28 cellular contexts compared by ENCODE assay signal in genomic region chr20:1298166-1298565, GRCh38. TPM values are rescaled to one million over a fixed set of nuclear protein-coding genes. Genes with fewer than 3 reads are reported as not detected.
DNase-seq lines count a peak whose midpoint lies in the region; ATAC-seq, FAIRE-seq and TF ChIP-seq lines count a peak whose summit lies in the region.
"Had no signal": no experiment of that assay in that cellular context is flagged by ENCODE, and none has a peak within 500 bp of the region (broad histone marks: within the 10 kb centered on the region; RNA-seq: fewer than 3 reads in every experiment).

No MANE protein-coding gene starts in this region.

- TF ChIP-seq EP300 in HepG2 (IDR thresholded peaks at IDR 0.05; ENCODE audit: low read depth in 2 of 2, low read length in 2 of 2) (no peak), HepG2 (CRISPR knock-in tag; IDR thresholded peaks at IDR 0.05; ENCODE audit: borderline replicate concordance) (no peak), K562 (IDR thresholded peaks at IDR 0.05; ENCODE audit: low read length) (no peak)

- H3K27me3 ChIP-seq in HepG2 (ENCODE audit: control insufficient read depth in 1 of 2, insufficient read depth in 2 of 2, low read length in 2 of 2) = peaks cover 7 to 56% of the 10 kb centered on the region in 2 experiments; a peak in 2 of 5 replicates
- no peaks in the 10 kb centered on the region for H3K27me3 ChIP-seq in right lobe of liver
- H3K27me3 ChIP-seq in K562 (ENCODE audit: control insufficient read depth in 2 of 2, insufficient read depth in 2 of 2, low read length in 2 of 2) = no peaks in the 10 kb centered on the region
- H3K27me3 ChIP-seq: BE2C; BLaER1 treated with 17β-estradiol and CSF1 and Interleukin-3, amounts not matched to agents 10 nM and 100 nM had no signal

- TF ChIP-seq CTCF in HepG2 (CRISPR knock-in tag; IDR thresholded peaks at IDR 0.05) (no peak), right lobe of liver (IDR thresholded peaks at IDR 0.05) (no peak), K562 (IDR thresholded peaks at IDR 0.05 in 2 of 3, conservative IDR thresholded peaks at IDR 0.05 in 1 of 3; ENCODE audit: insufficient read depth in 2 of 3, low read depth in 1 of 3, low read length in 3 of 3) (no peak)

- FAIRE-seq in HepG2 (lab: Jason Lieb, UNC) = no peak
- FAIRE-seq in K562 (lab: Jason Lieb, UNC) = no peak
- FAIRE-seq: A549, D721Med, GM12891, GM18507, GM19239, H1 had no signal

- H3K27me3 Mint-ChIP-seq in memory B cell = no peaks in the 10 kb centered on the region
- H3K27me3 Mint-ChIP-seq: CD4-positive, alpha-beta T cell; CD8-positive, alpha-beta memory T cell had no signal

- POLR2A ChIA-PET in HepG2 (lab: Yijun Ruan, JAX) = no interaction called here
- POLR2A ChIA-PET in K562 (lab: Yijun Ruan, JAX) = no interaction called here

- CTCF ChIA-PET in HepG2 (lab: Yijun Ruan, JAX; ENCODE audit: low intra/inter-chr PET ratio, low total read pairs) = no interaction called here
- CTCF ChIA-PET in K562 (lab: Yijun Ruan, JAX; ENCODE audit: low intra/inter-chr PET ratio) = no interaction called here

- no peaks in the 10 kb centered on the region for H3K4me1 ChIP-seq in HepG2 (ENCODE audit: insufficient read depth, low read length)
- H3K4me1 ChIP-seq in right lobe of liver = no peaks in the 10 kb centered on the region
- H3K4me1 ChIP-seq in K562 (replicated peaks in 1 of 2; ENCODE audit: control insufficient read depth in 2 of 2, insufficient read depth in 2 of 2, low read length in 2 of 2) = peaks cover 3 to 17% of the 10 kb centered on the region in 2 experiments; a peak in 4 of 5 replicates
- H3K4me1 ChIP-seq: BE2C had no signal

- in situ Hi-C loops in HepG2 (cut with HindIII; ENCODE audit: extremely low pct_ligation_motif_present, low pct_unique_long_range_greater_than_20kb) (no loop called here), K562 (cut with MboI) (no loop called here)

- H3K4me3 Mint-ChIP-seq in memory B cell = no peak overlapping the region
- H3K4me3 Mint-ChIP-seq: CD14-positive monocyte; CD4-positive, alpha-beta T cell; CD8-positive, alpha-beta memory T cell had no signal

- H2AFZ ChIP-seq in HepG2 (ENCODE audit: low read length) (no peak overlapping the region), K562 (ENCODE audit: low read depth, low read length) (no peak overlapping the region)
- H2AFZ ChIP-seq: GM23248 had no signal

- no peaks in the 10 kb centered on the region for H3K9me1 ChIP-seq in K562 (ENCODE audit: control insufficient read depth, insufficient read depth, low read length)

- no peak for TF ChIP-seq POLR2A in HepG2 (IDR thresholded peaks at IDR 0.05; ENCODE audit: insufficient read depth in 1 of 2, low read depth in 2 of 2, low read length in 2 of 2)
- no peak for TF ChIP-seq POLR2A in right lobe of liver (IDR thresholded peaks at IDR 0.05)
- no peak for TF ChIP-seq POLR2A in K562 (conservative IDR thresholded peaks at IDR 0.05)

- peaks cover 8% of the 10 kb centered on the region for H3K4me1 Mint-ChIP-seq in memory B cell

- H3K4me2 ChIP-seq in HepG2 (ENCODE audit: low read depth, low read length) = no peak overlapping the region
- H3K4me2 ChIP-seq in K562 (ENCODE audit: insufficient read depth, low read length) = no peak overlapping the region
- H3K4me2 ChIP-seq: A549; BLaER1 treated with 17β-estradiol and CSF1 and Interleukin-3, amounts not matched to agents 10 nM and 100 nM had no signal

- no peaks in the 10 kb centered on the region for H3K9me3 Mint-ChIP-seq in memory B cell
- H3K9me3 Mint-ChIP-seq: CD14-positive monocyte; CD4-positive, alpha-beta T cell; CD8-positive, alpha-beta memory T cell had no signal

- peak overlapping the region; percentile 54 for H3K27ac Mint-ChIP-seq in memory B cell
- H3K27ac Mint-ChIP-seq: CD14-positive monocyte; CD4-positive, alpha-beta T cell had no signal

- H4K20me1 ChIP-seq in HepG2 (ENCODE audit: insufficient read depth, low read length) = no peaks in the 10 kb centered on the region
- H4K20me1 ChIP-seq in K562 (replicated peaks; ENCODE audit: control insufficient read depth, insufficient read depth, low read length) = no peaks in the 10 kb centered on the region; the same call in 1 of the 2 replicates
- H4K20me1 ChIP-seq: BLaER1 treated with 17β-estradiol and CSF1 and Interleukin-3, amounts not matched to agents 10 nM and 100 nM had no signal

- H3K27ac ChIP-seq in HepG2 (ENCODE audit: extremely low read length, insufficient read depth, low read length) (no peak overlapping the region), right lobe of liver (no peak overlapping the region), K562 (ENCODE audit: extremely low read depth, low read depth, low read length) (no peak overlapping the region)
- H3K27ac ChIP-seq: A549; BLaER1 treated with 17β-estradiol and CSF1 and Interleukin-3, amounts not matched to agents 10 nM and 100 nM; GM23248 had no signal

- 19% methylated on average over 5 of the region's 5 CpGs for WGBS in HepG2 (ENCODE audit: low lambda C conversion rate)
- 90% methylated on average over 5 of the region's 5 CpGs for WGBS in right lobe of liver (ENCODE audit: insufficient coverage, low coverage, low lambda C conversion rate, missing lambda C conversion rate)
- 55% methylated on average over 3 of the region's 5 CpGs for whole genome bisulfite sequencing in K562 (ENCODE audit: insufficient coverage, low coverage, missing lambda C conversion rate)

- no peaks in the 10 kb centered on the region for H3K36me3 ChIP-seq in HepG2 (replicated peaks in 1 of 2; ENCODE audit: control insufficient read depth in 1 of 2, insufficient read depth in 2 of 2, low read length in 2 of 2)
- no peaks in the 10 kb centered on the region for H3K36me3 ChIP-seq in right lobe of liver
- H3K36me3 ChIP-seq in K562 (ENCODE audit: control insufficient read depth, insufficient read depth, low read length) = no peaks in the 10 kb centered on the region; the same call in 2 of the 3 replicates
- H3K36me3 ChIP-seq: BE2C; BLaER1 treated with 17β-estradiol and CSF1 and Interleukin-3, amounts not matched to agents 10 nM and 100 nM had no signal

- H3K4me3 ChIP-seq in HepG2 (replicated peaks in 1 of 3; ENCODE audit: insufficient read depth in 1 of 3, low read depth in 2 of 3, low read length in 3 of 3) = no peak overlapping the region
- no peak overlapping the region for H3K4me3 ChIP-seq in right lobe of liver
- H3K4me3 ChIP-seq in K562 = no peak overlapping the region
- H3K4me3 ChIP-seq: A549; BLaER1 treated with 17β-estradiol and CSF1 and Interleukin-3, amounts not matched to agents 10 nM and 100 nM; GM23248 had no signal

- H3K36me3 Mint-ChIP-seq in memory B cell = no peaks in the 10 kb centered on the region
- H3K36me3 Mint-ChIP-seq: CD14-positive monocyte had no signal

- H3K9ac ChIP-seq in HepG2 (ENCODE audit: insufficient read depth, low read depth, low read length) (no peak overlapping the region), K562 (ENCODE audit: insufficient read depth in 1 of 2, low read depth in 2 of 2, low read length in 2 of 2) (no peak overlapping the region)
- H3K9ac ChIP-seq: BLaER1 treated with 17β-estradiol and CSF1 and Interleukin-3, amounts not matched to agents 10 nM and 100 nM; GM23248 had no signal

- no peak for TF ChIP-seq RAD21 in HepG2 (CRISPR knock-in tag; IDR thresholded peaks at IDR 0.05)
- TF ChIP-seq RAD21 in K562 (CRISPR knock-in tag; conservative IDR thresholded peaks at IDR 0.05 in 1 of 2, IDR thresholded peaks at IDR 0.05 in 1 of 2) = no peak

- BruUV-seq in HepG2 (replicated peaks; lab: Mats Ljungman, UMichigan) (no TSS peak), K562 (replicated peaks; lab: Mats Ljungman, UMichigan) (no TSS peak)

- intact Hi-C loops in HepG2 (cut with micrococcal nuclease; ENCODE audit: unreplicated experiment) = loop anchor here (10.0 kb wide), 1 partner anchor 413 kb away; no protein-coding TSS in a partner anchor
- intact Hi-C loops in right lobe of liver (cut with DNase I) = no loop called here
- intact Hi-C loops in K562 (cut with micrococcal nuclease) = no loop called here

- no peaks in the 10 kb centered on the region for H3K79me2 ChIP-seq in HepG2 (ENCODE audit: insufficient read depth, low read length)
- H3K79me2 ChIP-seq in K562 (ENCODE audit: control insufficient read depth, insufficient read depth, low read length) = no peaks in the 10 kb centered on the region

- H3K9me3 ChIP-seq in HepG2 (ENCODE audit: low read length) (no peaks in the 10 kb centered on the region), right lobe of liver (no peaks in the 10 kb centered on the region), K562 (replicated peaks; ENCODE audit: control insufficient read depth, insufficient read depth, low read depth, low read length) (no peaks in the 10 kb centered on the region)
- H3K9me3 ChIP-seq: A549; BE2C; BLaER1 treated with 17β-estradiol and CSF1 and Interleukin-3, amounts not matched to agents 10 nM and 100 nM had no signal

- ATAC-seq in HepG2 (no peak), right lobe of liver (no peak), K562 (no peak), memory B cell (ENCODE audit: low read depth) (no peak), GM19023 (IDR thresholded peaks at IDR 0.05; ENCODE audit: unreplicated experiment) (no peak)
- ATAC-seq: A549 had no signal

- DNase-seq in HepG2 (ENCODE audit: low spot score) (no peak), right lobe of liver (no peak), K562 (ENCODE audit: extremely low read depth in 1 of 4, low spot score in 3 of 4) (no peak), memory B cell (ENCODE audit: low spot score in 2 of 2) (no peak), GM03348 (ENCODE audit: low spot score) (no peak), NCI-H2081 treated with DMSO at 0.1 percent for 48 hours (lab: John Stamatoyannopoulos, UW) (no peak)
- DNase-seq: 8988T; ACHN; AML-193; BE2C; CD4-positive, alpha-beta T cell; CD8-positive, alpha-beta memory T cell; DMS 273 treated with DMSO at 0.1 percent for 48 hours; DMS79; EL; GDM1; GM23248; H7; HCEC 1CT had no signal

RNA-seq across cellular contexts. Expression of gene SDCBP2, which starts 30.8 kb away (rescaled TPM):
- total RNA-seq in HepG2 (2016; rRNA removed; fragmentation: Illumina TruSeq; extraction: Trizol) (0.87 and 1.2 TPM in 2 replicates), right lobe of liver (10 to 100 TPM in 3 of 6 experiments, 1 to 10 TPM in 3; 2.0 to 43.3 (median 16.6) TPM), K562 (2014; rRNA removed) (0.27 and 1.6 TPM in 2 replicates), K562 (2014; rRNA removed; fragmentation: Illumina TruSeq; extraction: Trizol) (0.77 and 0.80 TPM in 2 replicates), K562 (2015; rRNA removed; fragmentation: Illumina TruSeq; extraction: Trizol) (0.91 and 1.2 TPM in 2 replicates), K562 (2021) (1.0 and 1.2 TPM in 2 replicates)
- 0.79 and 0.91 TPM in 2 replicates for total RNA-seq in HepG2 (2016; cell fraction: cytosol; rRNA removed; fragmentation: Illumina TruSeq; extraction: Trizol; ENCODE audit: low read depth)
- total RNA-seq in HepG2 (2016; cell fraction: insoluble cytoplasmic fraction; rRNA removed; fragmentation: Illumina TruSeq; extraction: Trizol) = 0.89 and 1.1 TPM in 2 replicates
- total RNA-seq in HepG2 (2016; cell fraction: membrane; rRNA removed; fragmentation: Illumina TruSeq; extraction: Trizol) = 0.48 and 0.93 TPM in 2 replicates
- 0.66 and 0.81 TPM in 2 replicates for total RNA-seq in HepG2 (2016; cell fraction: nucleus; rRNA removed; fragmentation: Illumina TruSeq; extraction: Trizol)
- polyA plus RNA-seq in HepG2 (2011; rRNA removed) (2.4 and 2.9 TPM in 2 replicates), K562 (2011; rRNA removed) (0.71 and 2.1 TPM in 2 replicates), K562 (2014; fragmentation: Illumina TruSeq; extraction: Trizol) (0.97 and 1.3 TPM in 2 replicates), K562 (2014; fragmentation: Nextera tagmentation; extraction: Ambion mirVana) (under 1 TPM; 0.06 to 0.07 TPM), K562 (2014; rRNA removed) (1.2 and 1.3 TPM in 2 replicates)
- 2.5 and 3.1 TPM in 2 replicates for polyA plus RNA-seq in HepG2 (2011; cell fraction: cytosol; rRNA removed)
- 6.1 and 6.2 TPM in 2 replicates for polyA plus RNA-seq in HepG2 (2011; cell fraction: nucleus; rRNA removed)
- 2.1 and 4.3 TPM in 2 replicates for polyA plus RNA-seq in HepG2 (2012)
- 0.62 and 0.94 TPM in 2 replicates for polyA plus RNA-seq in HepG2 (2016; cell fraction: cytosol; fragmentation: Illumina TruSeq; extraction: Trizol; ENCODE audit: low read depth)
- polyA plus RNA-seq in HepG2 (2016; cell fraction: insoluble cytoplasmic fraction; fragmentation: Illumina TruSeq; extraction: Trizol; ENCODE audit: low read depth) = 0.67 and 0.96 TPM in 2 replicates
- 0.65 and 0.68 TPM in 2 replicates for polyA plus RNA-seq in HepG2 (2016; cell fraction: membrane; fragmentation: Illumina TruSeq; extraction: Trizol; ENCODE audit: low read depth)
- polyA plus RNA-seq in HepG2 (2016; cell fraction: nucleus; fragmentation: Illumina TruSeq; extraction: Trizol; ENCODE audit: insufficient read depth, low read depth) = 1.5 and 1.6 TPM in 2 replicates
- polyA minus RNA-seq in HepG2 (2011; rRNA and poly(A)+ RNA removed; ENCODE audit: low replicate concordance) = 0.42 and 0.92 TPM in 2 replicates
- 0.62 and 0.89 TPM in 2 replicates for polyA minus RNA-seq in HepG2 (2011; cell fraction: cytosol; rRNA and poly(A)+ RNA removed)
- polyA minus RNA-seq in HepG2 (2011; cell fraction: nucleus; rRNA and poly(A)+ RNA removed) = 0.37 and 0.64 TPM in 2 replicates
- 0.84 and 1.6 TPM in 2 replicates for total RNA-seq in K562 (2011; cell fraction: chromatin; rRNA removed; ENCODE audit: low replicate concordance)
- 1.6 and 1.7 TPM in 2 replicates for total RNA-seq in K562 (2011; cell fraction: nucleolus; rRNA removed)
- 1.4 and 1.8 TPM in 2 replicates for total RNA-seq in K562 (2011; cell fraction: nucleoplasm; rRNA removed)
- polyA plus RNA-seq in K562 (2011; cell fraction: cytosol; rRNA removed) = 1.6 and 2.3 TPM in 2 replicates
- polyA plus RNA-seq in K562 (2011; cell fraction: nucleus; rRNA removed) = 2.9 and 5.0 TPM in 2 replicates
- 0.92 and 1.1 TPM in 2 replicates for polyA plus RNA-seq in K562 (2012)
- 0.60 and 0.74 TPM in 2 replicates for polyA minus RNA-seq in K562 (2011; rRNA and poly(A)+ RNA removed)
- not detected in 2 replicates for polyA minus RNA-seq in K562 (2011; cell fraction: cytosol; rRNA and poly(A)+ RNA removed)
- polyA minus RNA-seq in K562 (2011; cell fraction: nucleus; rRNA and poly(A)+ RNA removed) = 0.54 and 0.56 TPM in 2 replicates

RNA-seq across cellular contexts. Expression of gene SNPH, which starts 32.1 kb away (rescaled TPM):
- total RNA-seq in HepG2 (2016; rRNA removed; fragmentation: Illumina TruSeq; extraction: Trizol) (0.09 TPM in 1 of 2 replicates, not detected in the other), right lobe of liver (under 1 TPM; 0.11 to 0.61 (median 0.12) TPM), K562 (2014; rRNA removed) (4.2 and 5.7 TPM in 2 replicates), K562 (2014; rRNA removed; fragmentation: Illumina TruSeq; extraction: Trizol) (0.80 and 0.98 TPM in 2 replicates), K562 (2015; rRNA removed; fragmentation: Illumina TruSeq; extraction: Trizol) (1.3 and 1.4 TPM in 2 replicates), K562 (2021) (3.9 TPM in 2 replicates)
- not detected in 2 replicates for total RNA-seq in HepG2 (2016; cell fraction: cytosol; rRNA removed; fragmentation: Illumina TruSeq; extraction: Trizol; ENCODE audit: low read depth)
- total RNA-seq in HepG2 (2016; cell fraction: insoluble cytoplasmic fraction; rRNA removed; fragmentation: Illumina TruSeq; extraction: Trizol) = 0.04 TPM in 1 of 2 replicates, not detected in the other
- 0.03 TPM in 1 of 2 replicates, not detected in the other for total RNA-seq in HepG2 (2016; cell fraction: membrane; rRNA removed; fragmentation: Illumina TruSeq; extraction: Trizol)
- 0.06 TPM in 2 replicates for total RNA-seq in HepG2 (2016; cell fraction: nucleus; rRNA removed; fragmentation: Illumina TruSeq; extraction: Trizol)
- polyA plus RNA-seq in HepG2 (2011; rRNA removed) (not detected in 2 replicates), K562 (2011; rRNA removed) (1.1 and 1.4 TPM in 2 replicates), K562 (2014; fragmentation: Illumina TruSeq; extraction: Trizol) (1.5 and 2.1 TPM in 2 replicates), K562 (2014; fragmentation: Nextera tagmentation; extraction: Ambion mirVana) (under 1 TPM; 0.03 to 0.08 TPM), K562 (2014; rRNA removed) (2.1 and 2.8 TPM in 2 replicates)
- polyA plus RNA-seq in HepG2 (2011; cell fraction: cytosol; rRNA removed) = not detected in 2 replicates
- 0.02 TPM in 1 of 2 replicates, not detected in the other for polyA plus RNA-seq in HepG2 (2011; cell fraction: nucleus; rRNA removed)
- not detected in 2 replicates for polyA plus RNA-seq in HepG2 (2012)
- polyA plus RNA-seq in HepG2 (2016; cell fraction: cytosol; fragmentation: Illumina TruSeq; extraction: Trizol; ENCODE audit: low read depth) = not detected in 2 replicates
- polyA plus RNA-seq in HepG2 (2016; cell fraction: insoluble cytoplasmic fraction; fragmentation: Illumina TruSeq; extraction: Trizol; ENCODE audit: low read depth) = not detected in 2 replicates
- polyA plus RNA-seq in HepG2 (2016; cell fraction: membrane; fragmentation: Illumina TruSeq; extraction: Trizol; ENCODE audit: low read depth) = not detected in 2 replicates
- polyA plus RNA-seq in HepG2 (2016; cell fraction: nucleus; fragmentation: Illumina TruSeq; extraction: Trizol; ENCODE audit: insufficient read depth, low read depth) = 0.12 TPM in 1 of 2 replicates, not detected in the other
- 0.02 and 0.10 TPM in 2 replicates for polyA minus RNA-seq in HepG2 (2011; rRNA and poly(A)+ RNA removed; ENCODE audit: low replicate concordance)
- not detected in 2 replicates for polyA minus RNA-seq in HepG2 (2011; cell fraction: cytosol; rRNA and poly(A)+ RNA removed)
- not detected in 2 replicates for polyA minus RNA-seq in HepG2 (2011; cell fraction: nucleus; rRNA and poly(A)+ RNA removed)
- total RNA-seq in K562 (2011; cell fraction: chromatin; rRNA removed; ENCODE audit: low replicate concordance) = 3.4 and 5.0 TPM in 2 replicates
- 2.8 TPM in 2 replicates for total RNA-seq in K562 (2011; cell fraction: nucleolus; rRNA removed)
- total RNA-seq in K562 (2011; cell fraction: nucleoplasm; rRNA removed) = 2.8 and 3.2 TPM in 2 replicates
- 1.2 and 3.1 TPM in 2 replicates for polyA plus RNA-seq in K562 (2011; cell fraction: cytosol; rRNA removed)
- polyA plus RNA-seq in K562 (2011; cell fraction: nucleus; rRNA removed) = 3.4 and 6.9 TPM in 2 replicates
- 1.4 and 2.6 TPM in 2 replicates for polyA plus RNA-seq in K562 (2012)
- 0.69 and 0.91 TPM in 2 replicates for polyA minus RNA-seq in K562 (2011; rRNA and poly(A)+ RNA removed)
- 2.2 and 2.4 TPM in 2 replicates for polyA minus RNA-seq in K562 (2011; cell fraction: cytosol; rRNA and poly(A)+ RNA removed)
- 1.3 and 1.6 TPM in 2 replicates for polyA minus RNA-seq in K562 (2011; cell fraction: nucleus; rRNA and poly(A)+ RNA removed)

Comparison
In these comparisons a context has a peak if more than half of its experiments do, and no peak if none do; other contexts are left out.
1. Of the 241 proteins assayed by ChIP-seq in both HepG2 and K562: peak only in HepG2: none; only in K562: none; in both: ZNF263; in neither: 240.